ENCODE assay signal across 8 cellular contexts in genomic region chr6:28657367-28657755, GRCh38.
A peak's percentile ranks its signal among the peaks of the same experiment; 100 is the strongest.
DNase-seq lines count a peak whose midpoint lies in the region; ATAC-seq, FAIRE-seq and TF ChIP-seq lines count a peak whose summit lies in the region.

No MANE protein-coding gene starts in this region.

- no peak overlapping the region for H3K27ac ChIP-seq in CD8-positive, alpha-beta memory T cell (ENCODE audit: low read depth, low read length)
- no peak overlapping the region for H3K27ac ChIP-seq in left lung

- POLR2A ChIA-PET in CD8-positive, alpha-beta memory T cell (lab: Charles Lee) = no interaction called here

- peaks cover 12% of the 10 kb centered on the region for H3K4me1 ChIP-seq in CD8-positive, alpha-beta memory T cell (ENCODE audit: insufficient read depth, low read length)
- peaks cover 9% of the 10 kb centered on the region for H3K4me1 ChIP-seq in neuron (ENCODE audit: insufficient read depth, low read length)
- H3K4me1 ChIP-seq in left lung = no peaks in the 10 kb centered on the region

- in situ Hi-C loops in GM13976 (cut with MboI; ENCODE audit: low sequenced_read_pairs, unreplicated experiment) = no loop called here

- no peak for FAIRE-seq in GM19239 (lab: Jason Lieb, UNC)

- peaks cover 0 to 6% (median 0%) of the 10 kb centered on the region in 5 donors for H3K9me3 Mint-ChIP-seq in CD8-positive, alpha-beta memory T cell
- H3K9me3 Mint-ChIP-seq in chondrocyte (ENCODE audit: low read depth) = no peaks in the 10 kb centered on the region

- no peaks in the 10 kb centered on the region for H3K9me3 ChIP-seq in CD8-positive, alpha-beta memory T cell (ENCODE audit: low read length)
- H3K9me3 ChIP-seq in neuron (ENCODE audit: low read length) = no peaks in the 10 kb centered on the region
- no peaks in the 10 kb centered on the region for H3K9me3 ChIP-seq in left lung

- H3K36me3 Mint-ChIP-seq in CD8-positive, alpha-beta memory T cell = peaks cover 0 to 4% (median 0%) of the 10 kb centered on the region in 3 donors
- no peaks in the 10 kb centered on the region for H3K36me3 Mint-ChIP-seq in chondrocyte (ENCODE audit: low read depth)

- no peak for ATAC-seq in left lung

- H2AFZ ChIP-seq in neuron (ENCODE audit: low read depth, low read length) = peak overlapping the region; percentile 14

- H3K27me3 ChIP-seq in CD8-positive, alpha-beta memory T cell (ENCODE audit: insufficient read depth, low read length, poor library complexity, severe bottlenecking) = peaks cover 20% of the 10 kb centered on the region
- H3K27me3 ChIP-seq in neuron (ENCODE audit: insufficient read depth, low read length) (peaks cover 16% of the 10 kb centered on the region), left lung (peaks cover 25 to 77% of the 10 kb centered on the region in 2 donors)

- H3K4me3 Mint-ChIP-seq in CD8-positive, alpha-beta memory T cell = peak overlapping the region; percentile 17 to 79 (median 74)
- H3K4me3 Mint-ChIP-seq in chondrocyte (ENCODE audit: unreplicated experiment) = peak overlapping the region; percentile 87

- no peaks in the 10 kb centered on the region for H3K36me3 ChIP-seq in CD8-positive, alpha-beta memory T cell (ENCODE audit: insufficient read depth, low read length)
- H3K36me3 ChIP-seq in neuron (ENCODE audit: insufficient read depth, low read length) (no peaks in the 10 kb centered on the region), left lung (no peaks in the 10 kb centered on the region)

- CTCF ChIA-PET in CD8-positive, alpha-beta memory T cell (lab: Charles Lee) = no interaction called here

- TF ChIP-seq CTCF in chondrocyte (IDR thresholded peaks at IDR 0.05) (no peak), left lung (IDR thresholded peaks at IDR 0.05) (no peak), GM13976 (IDR thresholded peaks at IDR 0.05; ENCODE audit: borderline replicate concordance, control extremely low read depth, extremely low read depth, insufficient read depth, missing control alignments) (no peak)

- intact Hi-C loops in left lung (cut with DNase I) = no loop called here

- no peak overlapping the region for H3K4me3 ChIP-seq in CD8-positive, alpha-beta memory T cell (ENCODE audit: low read length)
- peak overlapping the region; percentile 62 for H3K4me3 ChIP-seq in neuron (ENCODE audit: low read length)
- H3K4me3 ChIP-seq in left lung = peak overlapping the region in 1 of 2 donors; percentile 19

- peaks cover 46 to 75% of the 10 kb centered on the region in 2 donors for H3K27me3 Mint-ChIP-seq in CD8-positive, alpha-beta memory T cell
- H3K27me3 Mint-ChIP-seq in chondrocyte (ENCODE audit: low read depth) = peaks cover 8% of the 10 kb centered on the region

- DNase-seq in CD8-positive, alpha-beta memory T cell = no peak
- DNase-seq in M059J (ENCODE audit: low read depth) (peak; percentile 20), chondrocyte (ENCODE audit: low spot score) (no peak), GM19239 (ENCODE audit: insufficient read length, low spot score) (no peak), SIG-M5 (lab: John Stamatoyannopoulos, UW) (no peak), left lung (no peak), GM13976 (ENCODE audit: low spot score) (no peak)

- peak overlapping the region in 1 of 8 donors; percentile 24 for H3K27ac Mint-ChIP-seq in CD8-positive, alpha-beta memory T cell
- H3K27ac Mint-ChIP-seq in chondrocyte (ENCODE audit: unreplicated experiment) = peak overlapping the region; percentile 71

- peaks cover 11 to 21% (median 20%) of the 10 kb centered on the region in 3 donors for H3K4me1 Mint-ChIP-seq in CD8-positive, alpha-beta memory T cell
- H3K4me1 Mint-ChIP-seq in chondrocyte (ENCODE audit: low read depth) = peaks cover 25% of the 10 kb centered on the region
